9 cellular contexts compared by ENCODE assay signal in the genomic region with DNA sequence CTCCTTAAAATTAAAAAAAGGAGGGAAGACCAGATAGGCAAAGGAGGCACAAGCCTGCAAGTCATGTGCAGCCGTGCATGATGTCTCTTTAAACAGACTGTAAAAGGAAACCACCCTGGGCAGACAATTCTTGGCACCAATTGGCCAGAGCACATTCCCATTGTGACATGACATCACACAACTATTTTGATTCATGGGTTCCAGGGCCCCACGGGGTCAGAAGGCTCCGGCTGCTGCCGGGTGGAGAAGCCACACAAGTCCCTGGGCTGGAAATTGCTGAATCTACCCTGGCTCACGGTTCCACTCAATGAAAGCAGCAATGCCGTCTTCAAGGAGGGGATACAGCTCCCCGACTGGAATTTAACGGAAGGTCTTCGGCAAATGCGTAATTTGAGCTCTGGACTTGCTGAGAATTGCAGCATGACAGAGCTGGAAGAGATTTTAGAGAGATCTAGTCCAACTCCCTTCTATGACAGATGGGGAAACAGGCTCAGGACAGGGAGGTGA.
DNase-seq lines count a peak whose midpoint lies in the region; ATAC-seq and TF ChIP-seq lines count a peak whose summit lies in the region.
"Had no signal": no experiment of that assay in that cellular context is flagged by ENCODE, and none has a peak within 500 bp of the region (broad histone marks: within the 10 kb centered on the region; RNA-seq: fewer than 3 reads in every experiment).

No MANE protein-coding gene starts in this region.

- peak overlapping the region in 3 of 4 experiments; percentile 30 to 41 (median 37) for H3K4me3 ChIP-seq in fibroblast of lung (replicated peaks in 1 of 4; ENCODE audit: control extremely low read depth in 1 of 4, insufficient read depth in 1 of 4, low read depth in 3 of 4, low read length in 4 of 4)

- no peaks in the 10 kb centered on the region for H3K9me3 ChIP-seq in fibroblast of lung (ENCODE audit: control insufficient read depth, insufficient read depth, low read depth, low read length)

- H3K4me1 ChIP-seq in fibroblast of lung (ENCODE audit: control insufficient read depth, extremely low read depth, insufficient read depth, low read length) = peaks cover 7% of the 10 kb centered on the region

- no peak overlapping the region for H3K9ac ChIP-seq in fibroblast of lung (ENCODE audit: insufficient read depth, low read length)

- H4K20me1 ChIP-seq in fibroblast of lung (ENCODE audit: control insufficient read depth, extremely low read depth, insufficient read depth, low read length) = no peaks in the 10 kb centered on the region

- H3K36me3 Mint-ChIP-seq in activated T-cell treated with anti-CD3 and anti-CD28 coated beads, Interleukin-2, amount 50 U/mL, for 4 hours (ENCODE audit: insufficient read depth) = peaks cover 5% of the 10 kb centered on the region

- no peaks in the 10 kb centered on the region for H3K9me3 Mint-ChIP-seq in activated T-cell treated with anti-CD3 and anti-CD28 coated beads, Interleukin-2, amount 50 U/mL, for 4 hours

- no peaks in the 10 kb centered on the region for H3K4me1 Mint-ChIP-seq in activated T-cell treated with anti-CD3 and anti-CD28 coated beads, Interleukin-2, amount 50 U/mL, for 4 hours (ENCODE audit: low read depth)

- H3K4me2 ChIP-seq in fibroblast of lung (ENCODE audit: extremely low read depth, insufficient read depth, low read length) = peak overlapping the region; percentile 44

- no peaks in the 10 kb centered on the region for H3K27me3 Mint-ChIP-seq in activated T-cell treated with anti-CD3 and anti-CD28 coated beads, Interleukin-2, amount 50 U/mL, for 4 hours (ENCODE audit: low read depth)
- H3K27me3 Mint-ChIP-seq: B cell had no signal

- no peaks in the 10 kb centered on the region for H3K27me3 ChIP-seq in fibroblast of lung (ENCODE audit: control insufficient read depth, insufficient read depth, low read length)

- DNase-seq in NCI-H524 (lab: John Stamatoyannopoulos, UW) (peak; percentile 45 to 81), NCI-H524 treated with DMSO at 0.1 percent for 48 hours (lab: John Stamatoyannopoulos, UW) (no peak), RWPE1 (ENCODE audit: low spot score) (peak; percentile 76), fibroblast of lung (ENCODE audit: low read depth in 2 of 2) (peak; percentile 95 to 99), omental fat pad (ENCODE audit: low spot score) (no peak), cortex of kidney (lab: John Stamatoyannopoulos, UW) (no peak)
- no peak for DNase-seq in activated T-cell treated with anti-CD3 and anti-CD28 coated beads, Interleukin-2, amount 50 U/mL, for 4 hours
- no peak for DNase-seq in stimulated activated CD4-positive, alpha-beta T cell treated with anti-CD3 and anti-CD28 coated beads, Interleukin-4, amount 100 ng/mL, for 24 hours

- CTCF ChIA-PET in RWPE1 (lab: Yijun Ruan, JAX) = interaction anchor here (0.6 kb wide), 1 partner anchor 136 kb away, joined by 6 read pairs; no protein-coding TSS in a partner anchor

- peak; percentile 79 for ATAC-seq in omental fat pad (ENCODE audit: low FRiP score)
- no peak for ATAC-seq in activated T-cell treated with anti-CD3 and anti-CD28 coated beads, Interleukin-2, amount 50 U/mL, for 4 hours

- H3K27ac ChIP-seq in RWPE1 = peak overlapping the region; percentile 59
- peak overlapping the region; percentile 72 for H3K27ac ChIP-seq in fibroblast of lung (ENCODE audit: insufficient read depth, low read length)

- no peak for TF ChIP-seq CTCF in RWPE1 (conservative IDR thresholded peaks at IDR 0.05; ENCODE audit: low read depth)
- TF ChIP-seq CTCF in fibroblast of lung (conservative IDR thresholded peaks at IDR 0.05 in 1 of 2, IDR thresholded peaks at IDR 0.05 in 1 of 2; ENCODE audit: low read depth in 1 of 2, low read length in 2 of 2) = peak in 1 of 2 donors; percentile 62
- no peak for TF ChIP-seq CTCF in omental fat pad (IDR thresholded peaks at IDR 0.05)

- H2AFZ ChIP-seq in fibroblast of lung (ENCODE audit: low read length) = no peak overlapping the region

- H3K36me3 ChIP-seq in fibroblast of lung (ENCODE audit: control insufficient read depth, insufficient read depth, low read length) = no peaks in the 10 kb centered on the region

- H3K79me2 ChIP-seq in fibroblast of lung (ENCODE audit: control insufficient read depth, insufficient read depth, low read length) = no peaks in the 10 kb centered on the region

- H3K4me3 Mint-ChIP-seq in activated T-cell treated with anti-CD3 and anti-CD28 coated beads, Interleukin-2, amount 50 U/mL, for 4 hours = no peak overlapping the region
- H3K4me3 Mint-ChIP-seq: B cell had no signal

- POLR2A ChIA-PET in RWPE1 (lab: Yijun Ruan, JAX; ENCODE audit: low non-redundant PET) = no interaction called here

Comparison
In these comparisons a context has a peak if more than half of its experiments do, and no peak if none do; other contexts are left out.
1. DNase-seq: peak in NCI-H524 (2 of 2), RWPE1 (single experiment) and fibroblast of lung (2 of 2); none in NCI-H524 treated with DMSO at 0.1 percent for 48 hours (single experiment), omental fat pad (single experiment), activated T-cell treated with anti-CD3 and anti-CD28 coated beads, Interleukin-2, amount 50 U/mL, for 4 hours (single experiment), cortex of kidney (single experiment) and stimulated activated CD4-positive, alpha-beta T cell treated with anti-CD3 and anti-CD28 coated beads, Interleukin-4, amount 100 ng/mL, for 24 hours (single experiment).